Comparison of ENCODE assay signal across 7 cellular contexts in the genomic region with DNA sequence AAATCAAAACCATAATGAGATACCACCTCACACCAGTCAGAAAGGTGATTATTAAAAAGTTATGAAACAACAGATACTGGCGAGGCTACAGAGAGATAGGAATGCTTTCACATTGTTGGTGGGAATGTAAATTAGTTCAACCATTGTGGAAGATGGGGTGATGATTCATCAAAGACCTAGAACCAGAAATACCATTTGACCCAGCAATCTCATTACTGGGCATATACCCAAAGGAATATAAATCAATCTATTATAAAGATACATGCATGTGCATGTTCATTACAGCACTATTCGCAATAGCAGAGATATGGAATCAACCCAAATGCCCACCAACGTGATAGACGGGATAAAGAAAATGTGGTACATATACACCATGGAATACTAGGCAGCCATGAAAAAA. TPM values are rescaled to one million over a fixed set of nuclear protein-coding genes. Genes with fewer than 3 reads are reported as not detected.
DNase-seq lines count a peak whose midpoint lies in the region; ATAC-seq and TF ChIP-seq lines count a peak whose summit lies in the region.
"Not testable (repeated sequence)": the region's sequence is repeated elsewhere in the genome, so short reads cannot be mapped to it uniquely, and the experiment has no call there.

No MANE protein-coding gene starts in this region.

- not testable (repeated sequence) for H2AFZ ChIP-seq in mammary epithelial cell (ENCODE audit: low read depth, low read length)

- not testable (repeated sequence) for BruUV-seq in mammary epithelial cell (replicated peaks; lab: Mats Ljungman, UMichigan)

- intact Hi-C loops in mammary epithelial cell (cut with micrococcal nuclease) = loop anchor here (10.0 kb wide), 1 partner anchor 465 kb away; a partner anchor contains a TSS

- in situ Hi-C loops in mammary epithelial cell (cut with MboI; ENCODE audit: low sequenced_read_pairs in 2 of 2) = loop anchor here in 1 of 2 donors (10.0 kb wide), 1 partner anchor 145 kb away; no protein-coding TSS in a partner anchor

- not testable (repeated sequence) for H3K4me3 ChIP-seq in mammary epithelial cell (replicated peaks in 1 of 3; ENCODE audit: insufficient read depth in 1 of 3, low read depth in 2 of 3, low read length in 3 of 3); epithelial cell of esophagus (ENCODE audit: low read length)

- H3K27ac ChIP-seq in mammary epithelial cell (ENCODE audit: insufficient read depth, low read depth, low read length) = not testable (repeated sequence)

- H3K4me1 ChIP-seq in mammary epithelial cell (ENCODE audit: insufficient read depth, low read length) = not testable (repeated sequence)

- CTCF ChIA-PET in mammary epithelial cell (lab: Charles Lee; ENCODE audit: low non-redundant PET) = not testable (repeated sequence)

- not testable (repeated sequence) for H3K9ac ChIP-seq in mammary epithelial cell (ENCODE audit: insufficient read depth, low read length)

- H3K27me3 ChIP-seq in mammary epithelial cell (ENCODE audit: insufficient read depth, low read length) = not testable (repeated sequence)

- H3K79me2 ChIP-seq in mammary epithelial cell (ENCODE audit: insufficient read depth, low read length) = not testable (repeated sequence)

- dilution Hi-C loops in mammary epithelial cell (cut with HindIII; ENCODE audit: low sequenced_read_pairs) = not testable (repeated sequence)

- peaks cover 15% of the 10 kb centered on the region for H3K36me3 Mint-ChIP-seq in HFFc6 (ENCODE audit: low read depth)

- WGBS in mammary epithelial cell (ENCODE audit: low coverage, missing lambda C conversion rate) = 35% methylated on average over 4 of the region's 4 CpGs

- not testable (repeated sequence) for H3K4me3 Mint-ChIP-seq in HFFc6

- not testable (repeated sequence) for H4K20me1 ChIP-seq in mammary epithelial cell (ENCODE audit: insufficient read depth, low read length)

- peaks cover 18% of the 10 kb centered on the region for H3K4me1 Mint-ChIP-seq in HFFc6 (ENCODE audit: low read depth)

- H3K9me3 Mint-ChIP-seq in HFFc6 = not testable (repeated sequence)

- H3K27me3 Mint-ChIP-seq in HFFc6 (ENCODE audit: insufficient read depth) = not testable (repeated sequence)

- not testable (repeated sequence) for H3K36me3 ChIP-seq in mammary epithelial cell (ENCODE audit: insufficient read depth, low read length)

- peak; percentile 9 for DNase-seq in A172 (ENCODE audit: low spot score)
- DNase-seq in EL = peak; percentile 40
- peak; percentile 13 for DNase-seq in HFFc6
- peak; percentile 36 for DNase-seq in mammary epithelial cell
- DNase-seq in epithelial cell of esophagus (ENCODE audit: low read depth) = peak; percentile 28
- DNase-seq in iris pigment epithelial cell (ENCODE audit: low read depth) = peak; percentile 42

- not testable (repeated sequence) for ATAC-seq in SK-N-SH treated with all-trans-retinoic acid at 6 μM for 48 hours

- not testable (repeated sequence) for H3K4me2 ChIP-seq in mammary epithelial cell (ENCODE audit: insufficient read depth, low read depth, low read length)

- H3K9me3 ChIP-seq in mammary epithelial cell (replicated peaks; ENCODE audit: insufficient read depth, low read length) = not testable (repeated sequence)

- not testable (repeated sequence) for H3K27ac Mint-ChIP-seq in HFFc6

- TF ChIP-seq CTCF in HFFc6 (IDR thresholded peaks at IDR 0.05); mammary epithelial cell (conservative IDR thresholded peaks at IDR 0.05 in 1 of 2, IDR thresholded peaks at IDR 0.05 in 1 of 2; ENCODE audit: extremely low read depth in 1 of 2, insufficient read depth in 1 of 2, low read depth in 1 of 2, low read length in 2 of 2); epithelial cell of esophagus (IDR thresholded peaks at IDR 0.05; ENCODE audit: insufficient read depth, low read depth, low read length, missing control alignments): not testable (repeated sequence)

TF ChIP-seq in SK-N-SH treated with all-trans-retinoic acid at 6 μM for 48 hours, 23 proteins besides CTCF, POLR2A, EP300 and RAD21:
- peak; percentile 60 for TF ChIP-seq ZNF8 (CRISPR knock-in tag; IDR thresholded peaks at IDR 0.05)
TF ChIP-seq in SK-N-SH treated with all-trans-retinoic acid at 6 μM for 48 hours: peak in this region for 1; not testable (repeated sequence) for 22.

RNA-seq across cellular contexts. Expression of a gene that starts 56.5 kb away (rescaled TPM):
- 11.6 and 16.5 TPM in 2 replicates for total RNA-seq in A172 (2014; rRNA removed; shearing (Covaris generic))
- 10 to 100 TPM; 10.0 to 13.8 (median 11.6) TPM for total RNA-seq in HFFc6 (2021; fragmentation: NEBNext Ultra II Directional; extraction: Animal tissue kit (Norgen Biotek cat#: 25700))
- 10 to 100 TPM; 17.5 to 18.6 TPM for total RNA-seq in mammary epithelial cell
- polyA plus RNA-seq in mammary epithelial cell = 7.8 TPM
- polyA minus RNA-seq in mammary epithelial cell = 27.2 TPM
